1 cellular context compared by ENCODE assay signal in the genomic region with DNA sequence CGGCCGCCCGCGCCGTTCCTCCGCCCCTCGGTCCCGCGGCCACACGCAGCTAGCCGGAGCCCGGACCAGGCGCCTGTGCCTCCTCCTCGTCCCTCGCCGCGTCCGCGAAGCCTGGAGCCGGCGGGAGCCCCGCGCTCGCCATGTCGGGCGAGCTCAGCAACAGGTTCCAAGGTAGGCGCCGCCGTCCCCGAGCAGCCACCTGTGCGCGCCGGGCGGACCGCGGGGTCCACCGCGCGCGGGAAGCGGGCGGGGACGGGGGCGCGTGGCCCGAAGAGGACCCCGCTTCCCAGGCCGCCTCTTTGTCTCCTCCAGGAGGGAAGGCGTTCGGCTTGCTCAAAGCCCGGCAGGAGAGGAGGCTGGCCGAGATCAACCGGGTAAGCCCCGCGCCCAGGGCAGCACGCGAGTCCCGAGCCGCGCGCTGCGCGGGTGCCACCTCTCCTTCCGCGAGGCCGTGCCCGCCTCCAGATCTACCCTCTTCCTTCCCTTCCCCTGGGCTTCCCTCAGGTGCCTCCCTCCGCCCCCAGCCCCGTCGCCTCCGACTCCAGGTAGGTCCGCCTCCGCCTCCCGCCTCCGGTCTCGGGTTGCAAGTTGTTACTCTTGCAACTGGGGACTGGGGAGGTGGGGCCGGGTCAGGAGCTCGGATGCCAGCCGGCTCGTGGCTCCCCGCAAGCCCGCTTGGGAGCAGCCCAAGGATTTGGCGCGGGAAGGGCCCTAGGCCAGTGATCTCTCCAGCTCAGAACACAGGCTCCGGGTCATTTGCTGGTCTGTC.
A peak's percentile ranks its signal among the peaks of the same experiment; 100 is the strongest.
TF ChIP-seq lines count a peak whose summit lies in the region.

A gene (plus strand): TSS at position 42 of the 769 bp plus-strand sequence. CDS start 99 bp downstream, at position 141.

TF ChIP-seq in HepG2, 621 proteins besides CTCF, POLR2A, EP300 and RAD21 (continued from another document):
- TF ChIP-seq, protein P1, sequence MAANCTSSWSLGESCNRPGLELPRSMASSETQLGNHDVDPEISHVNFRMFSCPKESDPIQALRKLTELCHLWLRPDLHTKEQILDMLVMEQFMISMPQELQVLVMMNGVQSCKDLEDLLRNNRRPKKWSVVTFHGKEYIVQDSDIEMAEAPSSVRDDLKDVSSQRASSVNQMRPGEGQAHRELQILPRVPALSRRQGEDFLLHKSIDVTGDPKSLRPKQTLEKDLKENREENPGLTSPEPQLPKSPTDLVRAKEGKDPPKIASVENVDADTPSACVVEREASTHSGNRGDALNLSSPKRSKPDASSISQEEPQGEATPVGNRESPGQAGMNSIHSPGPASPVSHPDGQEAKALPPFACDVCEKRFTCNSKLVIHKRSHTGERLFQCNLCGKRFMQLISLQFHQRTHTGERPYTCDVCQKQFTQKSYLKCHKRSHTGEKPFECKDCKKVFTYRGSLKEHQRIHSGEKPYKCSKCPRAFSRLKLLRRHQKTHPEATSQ (CRISPR knock-in tag; IDR thresholded peaks at IDR 0.05; ENCODE audit: borderline replicate concordance): no peak
- peak; percentile 58; the same call in 1 of the 2 replicates for TF ChIP-seq SIX4 (CRISPR knock-in tag; IDR thresholded peaks at IDR 0.05)
- peak; percentile 23; the same call in 1 of the 2 replicates for TF ChIP-seq PHF8 (CRISPR knock-in tag; IDR thresholded peaks at IDR 0.05)
- TF ChIP-seq, protein P2, sequence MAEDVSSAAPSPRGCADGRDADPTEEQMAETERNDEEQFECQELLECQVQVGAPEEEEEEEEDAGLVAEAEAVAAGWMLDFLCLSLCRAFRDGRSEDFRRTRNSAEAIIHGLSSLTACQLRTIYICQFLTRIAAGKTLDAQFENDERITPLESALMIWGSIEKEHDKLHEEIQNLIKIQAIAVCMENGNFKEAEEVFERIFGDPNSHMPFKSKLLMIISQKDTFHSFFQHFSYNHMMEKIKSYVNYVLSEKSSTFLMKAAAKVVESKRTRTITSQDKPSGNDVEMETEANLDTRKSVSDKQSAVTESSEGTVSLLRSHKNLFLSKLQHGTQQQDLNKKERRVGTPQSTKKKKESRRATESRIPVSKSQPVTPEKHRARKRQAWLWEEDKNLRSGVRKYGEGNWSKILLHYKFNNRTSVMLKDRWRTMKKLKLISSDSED (CRISPR knock-in tag; IDR thresholded peaks at IDR 0.05): 0 out of 2 replicates have a peak, but pooled peaks have one; percentile 23
- TF ChIP-seq, protein P3, sequence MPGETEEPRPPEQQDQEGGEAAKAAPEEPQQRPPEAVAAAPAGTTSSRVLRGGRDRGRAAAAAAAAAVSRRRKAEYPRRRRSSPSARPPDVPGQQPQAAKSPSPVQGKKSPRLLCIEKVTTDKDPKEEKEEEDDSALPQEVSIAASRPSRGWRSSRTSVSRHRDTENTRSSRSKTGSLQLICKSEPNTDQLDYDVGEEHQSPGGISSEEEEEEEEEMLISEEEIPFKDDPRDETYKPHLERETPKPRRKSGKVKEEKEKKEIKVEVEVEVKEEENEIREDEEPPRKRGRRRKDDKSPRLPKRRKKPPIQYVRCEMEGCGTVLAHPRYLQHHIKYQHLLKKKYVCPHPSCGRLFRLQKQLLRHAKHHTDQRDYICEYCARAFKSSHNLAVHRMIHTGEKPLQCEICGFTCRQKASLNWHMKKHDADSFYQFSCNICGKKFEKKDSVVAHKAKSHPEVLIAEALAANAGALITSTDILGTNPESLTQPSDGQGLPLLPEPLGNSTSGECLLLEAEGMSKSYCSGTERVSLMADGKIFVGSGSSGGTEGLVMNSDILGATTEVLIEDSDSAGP (CRISPR knock-in tag; IDR thresholded peaks at IDR 0.05; ENCODE audit: borderline replicate concordance): 0 out of 2 replicates have a peak, but pooled peaks have one; percentile 14
- peak; percentile 68 for TF ChIP-seq RBFOX2 (IDR thresholded peaks at IDR 0.05; ENCODE audit: low read depth, low read length)
- peak; percentile 40 for TF ChIP-seq RBM39 (IDR thresholded peaks at IDR 0.05; ENCODE audit: low read depth, low read length, poor library complexity, severe bottlenecking)
- TF ChIP-seq ZNF598 (CRISPR knock-in tag; IDR thresholded peaks at IDR 0.05; ENCODE audit: borderline replicate concordance): peak; percentile 26; the same call in 1 of the 2 replicates
